In genomic region chr2:164756773-164757172, GRCh38 we compare ENCODE assay signal across 1 cellular context.
A peak's percentile ranks its signal among the peaks of the same experiment; 100 is the strongest.
TF ChIP-seq lines count a peak whose summit lies in the region.

No MANE protein-coding gene starts in this region.

TF ChIP-seq in HepG2, 621 proteins besides CTCF, POLR2A, EP300 and RAD21 (continued from another document):
- no peak for TF ChIP-seq ARID4A (CRISPR knock-in tag; IDR thresholded peaks at IDR 0.05; ENCODE audit: borderline replicate concordance)
- TF ChIP-seq SOX13 (IDR thresholded peaks at IDR 0.05) = no peak
- peak in 1 of 2 experiments; percentile 69; a peak in 2 of 4 replicates for TF ChIP-seq SOX13 (CRISPR knock-in tag; conservative IDR thresholded peaks at IDR 0.05 in 1 of 2, IDR thresholded peaks at IDR 0.05 in 1 of 2)
- TF ChIP-seq CEBPB (IDR thresholded peaks at IDR 0.05; ENCODE audit: borderline replicate concordance, low read depth, low read length) = 0 out of 2 replicates have a peak, but pooled peaks have one; percentile 18
- peak; percentile 62 for TF ChIP-seq CEBPG (CRISPR knock-in tag; IDR thresholded peaks at IDR 0.05)
- TF ChIP-seq ZNF652 (CRISPR knock-in tag; IDR thresholded peaks at IDR 0.05; ENCODE audit: borderline replicate concordance, low read depth) = peak; percentile 90
- no peak for TF ChIP-seq ZNF816 (CRISPR knock-in tag; IDR thresholded peaks at IDR 0.05; ENCODE audit: borderline replicate concordance)
- TF ChIP-seq ZNF512B (CRISPR knock-in tag; IDR thresholded peaks at IDR 0.05; ENCODE audit: borderline replicate concordance) = no peak
- no peak for TF ChIP-seq NFKB2 (CRISPR knock-in tag; IDR thresholded peaks at IDR 0.05; ENCODE audit: borderline replicate concordance)
- TF ChIP-seq AFF4 (CRISPR knock-in tag; IDR thresholded peaks at IDR 0.05) = no peak
- TF ChIP-seq SP140L (CRISPR knock-in tag; IDR thresholded peaks at IDR 0.05; ENCODE audit: borderline replicate concordance) = 0 out of 2 replicates have a peak, but pooled peaks have one; percentile 17
- 0 out of 2 replicates have a peak, but pooled peaks have one; percentile 31 for TF ChIP-seq POGZ (CRISPR knock-in tag; IDR thresholded peaks at IDR 0.05)
- no peak for TF ChIP-seq ATF3 (CRISPR knock-in tag; IDR thresholded peaks at IDR 0.05)
- TF ChIP-seq SOX5 (CRISPR knock-in tag; IDR thresholded peaks at IDR 0.05; ENCODE audit: borderline replicate concordance) = peak; percentile 39; the same call in 1 of the 2 replicates
- no peak for TF ChIP-seq PHF20 (CRISPR knock-in tag; IDR thresholded peaks at IDR 0.05)
- TF ChIP-seq TEAD3 (CRISPR knock-in tag; optimal IDR thresholded peaks at IDR 0.05; ENCODE audit: borderline replicate concordance) = peak; percentile 18
- no peak for TF ChIP-seq HNF1A (IDR thresholded peaks at IDR 0.05; ENCODE audit: low read depth)
- no peak for TF ChIP-seq HNF1A (CRISPR knock-in tag; IDR thresholded peaks at IDR 0.05; ENCODE audit: borderline replicate concordance)
- peak; percentile 24; the same call in 1 of the 2 replicates for TF ChIP-seq GATAD2A (CRISPR knock-in tag; IDR thresholded peaks at IDR 0.05)
- no peak for TF ChIP-seq SMAD1 (CRISPR knock-in tag; IDR thresholded peaks at IDR 0.05; ENCODE audit: borderline replicate concordance, low read depth)
